Comparison of ENCODE assay signal across 19 cellular contexts in the genomic region with DNA sequence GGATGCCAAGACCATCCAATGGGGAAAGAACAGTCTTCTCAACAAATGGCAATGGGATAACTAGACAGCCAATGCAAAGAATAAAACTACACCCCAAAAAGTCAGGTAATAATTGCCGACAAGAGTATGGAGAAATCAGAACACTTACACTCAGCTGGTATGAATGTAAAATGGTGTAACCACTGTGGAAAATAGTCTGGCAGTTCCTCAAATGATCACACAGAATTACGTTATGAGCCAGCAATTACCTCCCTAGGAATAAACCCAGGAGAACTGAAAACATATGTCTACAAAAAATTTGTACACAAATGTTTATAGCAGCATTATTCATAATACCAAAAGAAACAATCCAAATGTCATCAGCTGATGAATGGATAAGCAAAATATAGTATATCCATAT. TPM values are rescaled to one million over a fixed set of nuclear protein-coding genes. Genes with fewer than 3 reads are reported as not detected.
"Had no signal": no experiment of that assay in that cellular context is flagged by ENCODE, and none has a peak within 500 bp of the region (broad histone marks: within the 10 kb centered on the region; RNA-seq: fewer than 3 reads in every experiment).

No MANE protein-coding gene starts in this region.

- H3K27ac ChIP-seq: brain microvascular endothelial cell, parathyroid adenoma, tibial artery, vagina had no signal

- H3K27ac Mint-ChIP-seq: activated B cell treated with CpG ODN at 0.5 μM for 24 hours; activated CD4-positive, alpha-beta T cell treated with anti-CD3 and anti-CD28 coated beads, Interleukin-2, amount 10 ng/mL, durations not matched to agents 24 days and 14 days; stimulated activated effector memory CD8-positive, alpha-beta T cell treated with anti-CD3 and anti-CD28 coated beads, Interleukin-12 subunit alpha, Interleukin-12 subunit beta, amount 100 ng/mL, for 72 hours had no signal

- H3K27me3 ChIP-seq: brain microvascular endothelial cell, left lung, tibial artery, vagina had no signal

- H3K4me1 ChIP-seq: parathyroid adenoma had no signal

- H3K4me3 Mint-ChIP-seq: activated B cell treated with CpG ODN at 0.5 μM for 24 hours; activated CD4-positive, alpha-beta T cell treated with anti-CD3 and anti-CD28 coated beads, Interleukin-2, amount 10 ng/mL, durations not matched to agents 24 days and 14 days; central memory CD8-positive, alpha-beta T cell; stimulated activated effector memory CD8-positive, alpha-beta T cell treated with anti-CD3 and anti-CD28 coated beads, Interleukin-12 subunit alpha, Interleukin-12 subunit beta, amount 100 ng/mL, for 72 hours had no signal

- DNase-seq: activated B cell treated with CpG ODN at 0.5 μM for 24 hours; activated CD4-positive, alpha-beta T cell treated with anti-CD3 and anti-CD28 coated beads, Interleukin-2, amount 10 ng/mL, durations not matched to agents 24 days and 14 days; activated CD8-positive, alpha-beta memory T cell treated with anti-CD3 and anti-CD28 coated beads for 24 hours; anterior cingulate cortex; brain microvascular endothelial cell; hippocampal formation; left lung; mammary epithelial cell; stimulated activated CD4-positive, alpha-beta T cell treated with anti-CD3 and anti-CD28 coated beads, Interleukin-12 subunit alpha, Interleukin-12 subunit beta, amount 100 ng/mL, for 4 hours; stimulated activated CD4-positive, alpha-beta T cell treated with anti-CD3 and anti-CD28 coated beads, Interleukin-2, amount 100 ng/mL, for 24 hours; T-helper 2 cell; tibial artery had no signal

- H3K4me3 ChIP-seq: coronary artery, left lung, tibial artery, vagina had no signal

- H3K27me3 Mint-ChIP-seq: activated B cell treated with CpG ODN at 0.5 μM for 24 hours; activated CD4-positive, alpha-beta T cell treated with anti-CD3 and anti-CD28 coated beads, Interleukin-2, amount 10 ng/mL, durations not matched to agents 24 days and 14 days; central memory CD8-positive, alpha-beta T cell had no signal

- H3K9ac ChIP-seq: parathyroid adenoma had no signal

- H3K9me3 ChIP-seq: left lung, tibial artery, vagina had no signal

- ATAC-seq: left lung; stimulated activated effector memory CD8-positive, alpha-beta T cell treated with anti-CD3 and anti-CD28 coated beads, Interleukin-12 subunit alpha, Interleukin-12 subunit beta, amount 100 ng/mL, for 72 hours had no signal

- H3K9me3 Mint-ChIP-seq: activated B cell treated with CpG ODN at 0.5 μM for 24 hours; activated CD4-positive, alpha-beta T cell treated with anti-CD3 and anti-CD28 coated beads, Interleukin-2, amount 10 ng/mL, durations not matched to agents 24 days and 14 days; central memory CD8-positive, alpha-beta T cell; stimulated activated effector memory CD8-positive, alpha-beta T cell treated with anti-CD3 and anti-CD28 coated beads, Interleukin-12 subunit alpha, Interleukin-12 subunit beta, amount 100 ng/mL, for 72 hours had no signal

RNA-seq across cellular contexts. Expression of a gene that starts 18.0 kb away (rescaled TPM):
- total RNA-seq: endothelial cell of umbilical vein, mammary epithelial cell, vagina had no signal
- polyA plus RNA-seq: keratinocyte, mammary epithelial cell had no signal
